ENCODE assay signal across 9 cellular contexts in genomic region chr1:206674745-206675175, GRCh38. TPM values are rescaled to one million over a fixed set of nuclear protein-coding genes. Genes with fewer than 3 reads are reported as not detected.
A peak's percentile ranks its signal among the peaks of the same experiment; 100 is the strongest.
DNase-seq lines count a peak whose midpoint lies in the region; ATAC-seq and TF ChIP-seq lines count a peak whose summit lies in the region.
"Had no signal": no experiment of that assay in that cellular context is flagged by ENCODE, and none has a peak within 500 bp of the region (broad histone marks: within the 10 kb centered on the region; RNA-seq: fewer than 3 reads in every experiment).

No MANE protein-coding gene starts in this region.

- H3K27me3 Mint-ChIP-seq in activated naive CD4-positive, alpha-beta T cell treated with anti-CD3 and anti-CD28 coated beads for 36 hours (ENCODE audit: low read depth): no peaks in the 10 kb centered on the region
- H3K27me3 Mint-ChIP-seq in activated CD4-positive, alpha-beta T cell treated with anti-CD3 and anti-CD28 coated beads, Interleukin-2, amount 10 ng/mL, durations not matched to agents 24 days and 14 days: peaks cover 3% of the 10 kb centered on the region

- H3K9me3 ChIP-seq in PC-9 (ENCODE audit: insufficient read depth, low read depth) (no peaks in the 10 kb centered on the region), trophoblast cell (ENCODE audit: insufficient read depth, low read depth, low read length) (no peaks in the 10 kb centered on the region)

- peaks cover 9% of the 10 kb centered on the region; the same call in 1 of the 2 replicates for H3F3A ChIP-seq in PC-9 (ENCODE audit: insufficient read depth, low read depth)

- POLR2A ChIA-PET in BJ (lab: Charles Lee): interaction anchor here (0.5 kb wide), 1 partner anchor 20 kb away, joined by 3 read pairs; no protein-coding TSS in a partner anchor
- POLR2A ChIA-PET in PC-9 (lab: Charles Lee; ENCODE audit: unreplicated experiment): no interaction called here

- H3K9me3 Mint-ChIP-seq in activated naive CD4-positive, alpha-beta T cell treated with anti-CD3 and anti-CD28 coated beads for 36 hours: no peaks in the 10 kb centered on the region
- H3K9me3 Mint-ChIP-seq in activated CD4-positive, alpha-beta T cell treated with anti-CD3 and anti-CD28 coated beads, Interleukin-2, amount 10 ng/mL, durations not matched to agents 24 days and 14 days: no peaks in the 10 kb centered on the region

- no CpG with 5 or more reads among the region's 1 CpG for WGBS in trophoblast cell (ENCODE audit: extremely low coverage, insufficient coverage, insufficient read length)

- peak overlapping the region; percentile 61 for H3K27ac ChIP-seq in PC-9
- H3K27ac ChIP-seq in trophoblast cell (ENCODE audit: low read depth, low read length): no peak overlapping the region

- no peak overlapping the region for H4K8ac ChIP-seq in trophoblast cell (ENCODE audit: low read depth, low read length)

- H3K23ac ChIP-seq in trophoblast cell (ENCODE audit: low read length): no peak overlapping the region

- no peaks in the 10 kb centered on the region for H3K79me1 ChIP-seq in trophoblast cell (ENCODE audit: low read length)

- H2AFZ ChIP-seq in PC-9: no peak overlapping the region
- H2AFZ ChIP-seq in trophoblast cell (ENCODE audit: insufficient read depth, low read length, poor library complexity): no peak overlapping the region

- H3K4me3 Mint-ChIP-seq in activated naive CD4-positive, alpha-beta T cell treated with anti-CD3 and anti-CD28 coated beads for 36 hours: no peak overlapping the region
- no peak overlapping the region for H3K4me3 Mint-ChIP-seq in activated CD4-positive, alpha-beta T cell treated with anti-CD3 and anti-CD28 coated beads, Interleukin-2, amount 10 ng/mL, durations not matched to agents 24 days and 14 days

- H3K4ac ChIP-seq in trophoblast cell (ENCODE audit: low read depth, low read length): no peak overlapping the region

- H3K18ac ChIP-seq in trophoblast cell (ENCODE audit: low read length): no peak overlapping the region

- no peaks in the 10 kb centered on the region for H4K20me1 ChIP-seq in PC-9 (ENCODE audit: insufficient read depth)

- H3K9me2 ChIP-seq in PC-9 (ENCODE audit: insufficient read depth): no peaks in the 10 kb centered on the region

- no peak overlapping the region for H3K9ac ChIP-seq in trophoblast cell (ENCODE audit: low read length)

- H3K4me1 Mint-ChIP-seq in activated naive CD4-positive, alpha-beta T cell treated with anti-CD3 and anti-CD28 coated beads for 36 hours (ENCODE audit: low read depth): peaks cover 1% of the 10 kb centered on the region
- H3K4me1 Mint-ChIP-seq in activated CD4-positive, alpha-beta T cell treated with anti-CD3 and anti-CD28 coated beads, Interleukin-2, amount 10 ng/mL, durations not matched to agents 24 days and 14 days: peaks cover 13% of the 10 kb centered on the region

- no peaks in the 10 kb centered on the region for H3K36me3 Mint-ChIP-seq in activated naive CD4-positive, alpha-beta T cell treated with anti-CD3 and anti-CD28 coated beads for 36 hours (ENCODE audit: low read depth)
- H3K36me3 Mint-ChIP-seq in activated CD4-positive, alpha-beta T cell treated with anti-CD3 and anti-CD28 coated beads, Interleukin-2, amount 10 ng/mL, durations not matched to agents 24 days and 14 days (ENCODE audit: low read depth): no peaks in the 10 kb centered on the region

- intact Hi-C loops in PC-9 (cut with micrococcal nuclease; ENCODE audit: unreplicated experiment): no loop called here
- intact Hi-C loops in activated naive CD4-positive, alpha-beta T cell treated with anti-CD3 and anti-CD28 coated beads for 36 hours (cut with micrococcal nuclease): no loop called here
- intact Hi-C loops in activated CD4-positive, alpha-beta T cell treated with anti-CD3 and anti-CD28 coated beads, Interleukin-2, amount 10 ng/mL, durations not matched to agents 24 days and 14 days (cut with micrococcal nuclease): no loop called here

- H3K27ac Mint-ChIP-seq in activated naive CD4-positive, alpha-beta T cell treated with anti-CD3 and anti-CD28 coated beads for 36 hours: no peak overlapping the region
- no peak overlapping the region for H3K27ac Mint-ChIP-seq in activated CD4-positive, alpha-beta T cell treated with anti-CD3 and anti-CD28 coated beads, Interleukin-2, amount 10 ng/mL, durations not matched to agents 24 days and 14 days

- H3K79me2 ChIP-seq in PC-9 (ENCODE audit: low read depth) (no peaks in the 10 kb centered on the region), trophoblast cell (ENCODE audit: control insufficient read depth, insufficient read depth, low read length, poor library complexity) (no peaks in the 10 kb centered on the region)

- H3K27me3 ChIP-seq in BJ (ENCODE audit: control insufficient read depth, insufficient read depth, low read length) (no peaks in the 10 kb centered on the region), PC-9 (ENCODE audit: insufficient read depth, low read depth) (no peaks in the 10 kb centered on the region), trophoblast cell (ENCODE audit: insufficient read depth, low read length) (no peaks in the 10 kb centered on the region)

- ATAC-seq in HG03135 (IDR thresholded peaks at IDR 0.05; ENCODE audit: unreplicated experiment) (no peak), GM21390 (IDR thresholded peaks at IDR 0.05; ENCODE audit: unreplicated experiment) (no peak)

- no peak overlapping the region for H4K12ac ChIP-seq in trophoblast cell (ENCODE audit: low read depth, low read length)

- H2BK5ac ChIP-seq in trophoblast cell (ENCODE audit: low read depth, low read length, poor library complexity): no peak overlapping the region

- no peak for TF ChIP-seq CTCF in BJ (IDR thresholded peaks at IDR 0.05; ENCODE audit: insufficient read depth, low read depth, low read length)
- TF ChIP-seq CTCF in PC-9 (conservative IDR thresholded peaks at IDR 0.05): no peak

- CTCF ChIA-PET in BJ (lab: Yijun Ruan, JAX) (interaction anchor here (0.7 to 5.5 kb wide), 6 partner anchors 10 to 61 kb away, joined by 3 to 82 read pairs (median 6); partner anchors contain the start of gene DYRK3), PC-9 (lab: Charles Lee) (interaction anchor here (0.6 to 1.6 kb wide), 3 partner anchors 10 to 101 kb away, joined by 3 to 7 read pairs (median 4); no protein-coding TSS in a partner anchor)
- CTCF ChIA-PET in activated naive CD4-positive, alpha-beta T cell treated with anti-CD3 and anti-CD28 coated beads for 36 hours (lab: Charles Lee): interaction anchor here (1.9 to 5.8 kb wide), 2 partner anchors 10 to 16 kb away, joined by 7 to 65 read pairs; no protein-coding TSS in a partner anchor

- H4K91ac ChIP-seq in trophoblast cell (ENCODE audit: low read depth, low read length): no peak overlapping the region

- no peak overlapping the region for H2BK12ac ChIP-seq in trophoblast cell (ENCODE audit: low read length)

- H3K36me3 ChIP-seq in BJ (ENCODE audit: control insufficient read depth, insufficient read depth, low read length): no peaks in the 10 kb centered on the region
- no peaks in the 10 kb centered on the region for H3K36me3 ChIP-seq in PC-9 (ENCODE audit: low read depth)
- H3K36me3 ChIP-seq in trophoblast cell (ENCODE audit: control insufficient read depth in 1 of 2, insufficient read depth in 2 of 2, low read length in 2 of 2): no peaks in the 10 kb centered on the region

- H3K14ac ChIP-seq in trophoblast cell (ENCODE audit: low read length): no peak overlapping the region

- H2BK120ac ChIP-seq in trophoblast cell (ENCODE audit: insufficient read depth, low read length, poor library complexity): no peak overlapping the region

- H3K4me1 ChIP-seq in PC-9 (replicated peaks; ENCODE audit: insufficient read depth) (peaks cover 17% of the 10 kb centered on the region), trophoblast cell (ENCODE audit: control insufficient read depth in 1 of 2, insufficient read depth in 2 of 2, low read length in 2 of 2) (no peaks in the 10 kb centered on the region)

- H3K4me2 ChIP-seq in PC-9: peak overlapping the region; percentile 39
- no peak overlapping the region for H3K4me2 ChIP-seq in trophoblast cell (ENCODE audit: low read length)

- no TSS peak for BruUV-seq in PC-9 (replicated peaks; lab: Mats Ljungman, UMichigan)

- H2AK5ac ChIP-seq in trophoblast cell (ENCODE audit: low read length): no peak overlapping the region

- H3K4me3 ChIP-seq in BJ (ENCODE audit: low read depth, low read length) (no peak overlapping the region), PC-9 (no peak overlapping the region), trophoblast cell (ENCODE audit: low read depth, low read length) (no peak overlapping the region)

- peak; percentile 97 for DNase-seq in BJ (ENCODE audit: low read depth)
- DNase-seq in PC-9: peak; percentile 81 to 95
- peak; percentile 99 for DNase-seq in fibroblast of peridontal ligament (ENCODE audit: extremely low read depth)
- peak; percentile 61 to 68 for DNase-seq in trophoblast cell
- no peak for DNase-seq in activated naive CD4-positive, alpha-beta T cell treated with anti-CD3 and anti-CD28 coated beads for 36 hours
- DNase-seq in activated CD4-positive, alpha-beta T cell treated with anti-CD3 and anti-CD28 coated beads, Interleukin-2, amount 10 ng/mL, durations not matched to agents 24 days and 14 days: no peak
- DNase-seq: SHP77 treated with DMSO at 0.1 percent for 48 hours had no signal

RNA-seq across cellular contexts. Expression of gene MAPKAPK2, which starts 9.9 kb away (rescaled TPM):
- 65.6 and 80.1 TPM in 2 replicates for polyA plus RNA-seq in BJ (2011; rRNA removed)
- polyA minus RNA-seq in BJ (2011; rRNA and poly(A)+ RNA removed): 54.4 and 63.8 TPM in 2 replicates
- 62.6 and 70.6 TPM in 2 replicates for total RNA-seq in PC-9 (2021)
- 41.7 and 41.9 TPM in 2 replicates for polyA plus RNA-seq in trophoblast cell (2013)
- total RNA-seq in activated naive CD4-positive, alpha-beta T cell treated with anti-CD3 and anti-CD28 coated beads for 36 hours: 10 to 100 TPM; 83.4 to 85.3 TPM
- total RNA-seq in activated CD4-positive, alpha-beta T cell treated with anti-CD3 and anti-CD28 coated beads, Interleukin-2, amount 10 ng/mL, durations not matched to agents 24 days and 14 days: 95.1 and 97.4 TPM in 2 replicates

RNA-seq across cellular contexts. Expression of gene DYRK3, which starts 39.4 kb away (rescaled TPM):
- 7.4 and 10.8 TPM in 2 replicates for polyA plus RNA-seq in BJ (2011; rRNA removed)
- polyA minus RNA-seq in BJ (2011; rRNA and poly(A)+ RNA removed): 7.1 and 8.2 TPM in 2 replicates
- total RNA-seq in PC-9 (2021): 3.3 and 3.9 TPM in 2 replicates
- polyA plus RNA-seq in trophoblast cell (2013): 0.15 and 0.19 TPM in 2 replicates
- total RNA-seq in activated naive CD4-positive, alpha-beta T cell treated with anti-CD3 and anti-CD28 coated beads for 36 hours: 1 to 10 TPM; 6.5 to 6.7 TPM
- 16.5 and 16.9 TPM in 2 replicates for total RNA-seq in activated CD4-positive, alpha-beta T cell treated with anti-CD3 and anti-CD28 coated beads, Interleukin-2, amount 10 ng/mL, durations not matched to agents 24 days and 14 days

Comparison
In these comparisons a context has a peak if more than half of its experiments do, and no peak if none do; other contexts are left out.
1. DNase-seq: peak in BJ (single experiment), PC-9 (2 of 2), fibroblast of peridontal ligament (single experiment) and trophoblast cell (2 of 2); none in activated naive CD4-positive, alpha-beta T cell treated with anti-CD3 and anti-CD28 coated beads for 36 hours (single experiment) and activated CD4-positive, alpha-beta T cell treated with anti-CD3 and anti-CD28 coated beads, Interleukin-2, amount 10 ng/mL, durations not matched to agents 24 days and 14 days (single experiment).